1 cellular context compared by ENCODE assay signal in the genomic region with DNA sequence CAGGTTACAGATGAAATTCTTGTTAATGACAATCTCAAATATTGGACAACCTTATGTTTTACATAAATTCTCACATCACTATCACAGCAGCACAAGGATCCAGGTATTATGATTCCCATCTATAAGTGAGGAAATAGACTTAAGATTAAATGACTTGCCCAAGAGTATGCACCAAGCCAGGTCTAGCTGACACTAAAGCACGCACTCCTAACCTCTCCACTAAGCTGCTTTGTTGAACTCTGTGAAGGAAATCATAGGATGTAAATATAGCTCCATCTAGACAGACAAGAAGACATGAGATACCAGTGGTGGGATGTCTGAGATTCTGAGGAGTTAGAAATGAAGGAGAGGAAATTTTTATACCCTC.
TF ChIP-seq lines count a peak whose summit lies in the region.

No MANE protein-coding gene starts in this region.

TF ChIP-seq in HCT116, 20 proteins besides CTCF, POLR2A, EP300 and RAD21 (continued from another document):
- TF ChIP-seq, protein P1, sequence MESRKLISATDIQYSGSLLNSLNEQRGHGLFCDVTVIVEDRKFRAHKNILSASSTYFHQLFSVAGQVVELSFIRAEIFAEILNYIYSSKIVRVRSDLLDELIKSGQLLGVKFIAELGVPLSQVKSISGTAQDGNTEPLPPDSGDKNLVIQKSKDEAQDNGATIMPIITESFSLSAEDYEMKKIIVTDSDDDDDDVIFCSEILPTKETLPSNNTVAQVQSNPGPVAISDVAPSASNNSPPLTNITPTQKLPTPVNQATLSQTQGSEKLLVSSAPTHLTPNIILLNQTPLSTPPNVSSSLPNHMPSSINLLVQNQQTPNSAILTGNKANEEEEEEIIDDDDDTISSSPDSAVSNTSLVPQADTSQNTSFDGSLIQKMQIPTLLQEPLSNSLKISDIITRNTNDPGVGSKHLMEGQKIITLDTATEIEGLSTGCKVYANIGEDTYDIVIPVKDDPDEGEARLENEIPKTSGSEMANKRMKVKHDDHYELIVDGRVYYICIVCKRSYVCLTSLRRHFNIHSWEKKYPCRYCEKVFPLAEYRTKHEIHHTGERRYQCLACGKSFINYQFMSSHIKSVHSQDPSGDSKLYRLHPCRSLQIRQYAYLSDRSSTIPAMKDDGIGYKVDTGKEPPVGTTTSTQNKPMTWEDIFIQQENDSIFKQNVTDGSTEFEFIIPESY (IDR thresholded peaks at IDR 0.05; ENCODE audit: extremely low read depth, insufficient replicate concordance, low read length): no peak
- TF ChIP-seq SIN3A (IDR thresholded peaks at IDR 0.05; ENCODE audit: low read depth) (no peak), TCF7L2 (IDR thresholded peaks at IDR 0.05; ENCODE audit: borderline replicate concordance, extremely low read depth, insufficient read depth, insufficient read length) (no peak), JUND (IDR thresholded peaks at IDR 0.05) (no peak), FOSL1 (IDR thresholded peaks at IDR 0.05; ENCODE audit: low read depth) (no peak), POLR2AphosphoS5 (IDR thresholded peaks at IDR 0.05; ENCODE audit: low read depth, low read length) (no peak), ELF1 (IDR thresholded peaks at IDR 0.05; ENCODE audit: borderline replicate concordance, low read depth) (no peak), CEBPB (IDR thresholded peaks at IDR 0.05; ENCODE audit: low read depth) (no peak), SP1 (IDR thresholded peaks at IDR 0.05; ENCODE audit: low read depth) (no peak), EZH2phosphoT487 (IDR thresholded peaks at IDR 0.05; ENCODE audit: borderline replicate concordance) (no peak), ZNF274 (IDR thresholded peaks at IDR 0.05; ENCODE audit: low read depth, low read length) (no peak)
- TF ChIP-seq, protein P2, sequence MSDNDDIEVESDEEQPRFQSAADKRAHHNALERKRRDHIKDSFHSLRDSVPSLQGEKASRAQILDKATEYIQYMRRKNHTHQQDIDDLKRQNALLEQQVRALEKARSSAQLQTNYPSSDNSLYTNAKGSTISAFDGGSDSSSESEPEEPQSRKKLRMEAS (IDR thresholded peaks at IDR 0.05): no peak
- TF ChIP-seq, protein P3, sequence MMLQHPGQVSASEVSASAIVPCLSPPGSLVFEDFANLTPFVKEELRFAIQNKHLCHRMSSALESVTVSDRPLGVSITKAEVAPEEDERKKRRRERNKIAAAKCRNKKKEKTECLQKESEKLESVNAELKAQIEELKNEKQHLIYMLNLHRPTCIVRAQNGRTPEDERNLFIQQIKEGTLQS (IDR thresholded peaks at IDR 0.05): no peak
TF ChIP-seq in HCT116: peak in this region for 0.
